Comparison of ENCODE assay signal across 34 cellular contexts in genomic region chr5:152912924-152913323, GRCh38.
"Had no signal": no experiment of that assay in that cellular context is flagged by ENCODE, and none has a peak within 500 bp of the region (broad histone marks: within the 10 kb centered on the region; RNA-seq: fewer than 3 reads in every experiment).

No MANE protein-coding gene starts in this region.

- DNase-seq: Karpas-422, Kasumi-1, MG63, MM.1S, MV-4-11, NCI-H1048, NCI-H1092, NCI-H1092 treated with DMSO at 0.1 percent for 48 hours, NCI-H1105, NCI-H1105 treated with DMSO at 0.1 percent for 48 hours, NCI-H1417, NCI-H1417 treated with DMSO at 0.1 percent for 48 hours, NCI-H1436, NCI-H1436 treated with DMSO at 0.1 percent for 48 hours, NCI-H146, NCI-H1694, NCI-H1694 treated with DMSO at 0.1 percent for 48 hours, NCI-H187, NCI-H187 treated with DMSO at 0.1 percent for 48 hours, NCI-H1930, NCI-H2029, NCI-H2029 treated with DMSO at 0.1 percent for 48 hours, NCI-H2081, NCI-H2081 treated with DMSO at 0.1 percent for 48 hours, NCI-H2107, NCI-H2171, NCI-H2171 treated with DMSO at 0.1 percent for 48 hours, NCI-H2227 treated with DMSO at 0.1 percent for 48 hours, NCI-H226, NCI-H345, NCI-H446, NCI-H446 treated with DMSO at 0.1 percent for 48 hours, NCI-H510A had no signal

- H3K36me3 ChIP-seq: MG63 had no signal

- H3K27me3 ChIP-seq: MG63 had no signal

- H3K27ac ChIP-seq: KMS-11 had no signal

- H3K4me3 ChIP-seq: MG63 had no signal

- H3K9me3 ChIP-seq: MG63 had no signal
